9 cellular contexts compared by ENCODE assay signal in genomic region chr2:172084484-172084733, GRCh38. TPM values are rescaled to one million over a fixed set of nuclear protein-coding genes. Genes with fewer than 3 reads are reported as not detected.
A peak's percentile ranks its signal among the peaks of the same experiment; 100 is the strongest.
DNase-seq lines count a peak whose midpoint lies in the region; ATAC-seq lines count a peak whose summit lies in the region.
"Had no signal": no experiment of that assay in that cellular context is flagged by ENCODE, and none has a peak within 500 bp of the region (broad histone marks: within the 10 kb centered on the region; RNA-seq: fewer than 3 reads in every experiment).

No MANE protein-coding gene starts in this region.

- H3K9me3 Mint-ChIP-seq in CD8-positive, alpha-beta memory T cell: peaks cover 3 to 48% (median 24%) of the 10 kb centered on the region in 5 donors
- no peaks in the 10 kb centered on the region for H3K9me3 Mint-ChIP-seq in activated CD8-positive, alpha-beta T cell treated with anti-CD3 and anti-CD28 coated beads, Interleukin-2, amount 10 ng/mL, durations not matched to agents 7 days and 5 days (ENCODE audit: insufficient read depth)

- H3K79me1 ChIP-seq in mesendoderm (ENCODE audit: low read length): no peaks in the 10 kb centered on the region

- no peak overlapping the region for H2AK5ac ChIP-seq in mesendoderm (ENCODE audit: low read length)

- ATAC-seq in HG02588 (IDR thresholded peaks at IDR 0.05; ENCODE audit: unreplicated experiment) (peak; percentile 14), GM21576 (IDR thresholded peaks at IDR 0.05; ENCODE audit: unreplicated experiment) (no peak), esophagus mucosa (no peak)
- no peak for ATAC-seq in activated CD8-positive, alpha-beta T cell treated with anti-CD3 and anti-CD28 coated beads, Interleukin-2, amount 10 ng/mL, durations not matched to agents 7 days and 5 days

- H3K79me2 ChIP-seq in mesendoderm (ENCODE audit: control insufficient read depth, insufficient read depth, low read length): no peaks in the 10 kb centered on the region

- H3K27ac ChIP-seq in CD8-positive, alpha-beta memory T cell (ENCODE audit: low read depth, low read length): peak overlapping the region; percentile 71
- H3K27ac ChIP-seq in mesendoderm (ENCODE audit: low read depth, low read length): no peak overlapping the region
- H3K27ac ChIP-seq: right lobe of liver had no signal

- H2BK5ac ChIP-seq in mesendoderm (ENCODE audit: low read length): no peak overlapping the region

- POLR2A ChIA-PET in CD8-positive, alpha-beta memory T cell (lab: Charles Lee): no interaction called here
- POLR2A ChIA-PET in activated CD8-positive, alpha-beta T cell treated with anti-CD3 and anti-CD28 coated beads, Interleukin-2, amount 10 ng/mL, durations not matched to agents 7 days and 5 days (lab: Charles Lee): no interaction called here

- no peaks in the 10 kb centered on the region for H3K9me3 ChIP-seq in CD8-positive, alpha-beta memory T cell (ENCODE audit: low read length)
- H3K9me3 ChIP-seq: right lobe of liver had no signal

- peak overlapping the region; percentile 61 for H3K56ac ChIP-seq in mesendoderm (ENCODE audit: low read length)

- peak overlapping the region; percentile 55 for H3K4me2 ChIP-seq in mesendoderm (ENCODE audit: low read length)

- H3K36me3 ChIP-seq in CD8-positive, alpha-beta memory T cell (ENCODE audit: insufficient read depth, low read length): no peaks in the 10 kb centered on the region
- H3K36me3 ChIP-seq in mesendoderm (ENCODE audit: control insufficient read depth, insufficient read depth, low read length): no peaks in the 10 kb centered on the region
- H3K36me3 ChIP-seq: right lobe of liver had no signal

- no CpG with 5 or more reads among the region's 15 CpGs for WGBS in mesendoderm (ENCODE audit: extremely low coverage, insufficient coverage, low lambda C conversion rate)

- no peak overlapping the region for H3K23ac ChIP-seq in mesendoderm (ENCODE audit: low read length)

- peaks cover 57% of the 10 kb centered on the region for H3K4me1 ChIP-seq in CD8-positive, alpha-beta memory T cell (ENCODE audit: insufficient read depth, low read length)
- no peaks in the 10 kb centered on the region for H3K4me1 ChIP-seq in mesendoderm (ENCODE audit: control insufficient read depth, low read depth, low read length)

- no peak overlapping the region for H3K18ac ChIP-seq in mesendoderm (ENCODE audit: low read length)

- DNase-seq in CD8-positive, alpha-beta memory T cell: no peak
- no peak for DNase-seq in activated CD8-positive, alpha-beta T cell treated with anti-CD3 and anti-CD28 coated beads, Interleukin-2, amount 10 ng/mL, durations not matched to agents 7 days and 5 days
- peak; percentile 66 for DNase-seq in mesendoderm
- no peak for DNase-seq in stimulated activated CD8-positive, alpha-beta memory T cell treated with anti-CD3 and anti-CD28 coated beads, Interleukin-4, amount 100 ng/mL, for 48 hours
- DNase-seq in effector CD4-positive, alpha-beta T cell: no peak
- DNase-seq: right lobe of liver had no signal

- no peak overlapping the region for H2BK15ac ChIP-seq in mesendoderm (replicated peaks; ENCODE audit: low read depth)

- peak overlapping the region; percentile 53 for H3K9ac ChIP-seq in mesendoderm (ENCODE audit: low read length)

- CTCF ChIA-PET in CD8-positive, alpha-beta memory T cell (lab: Charles Lee): interaction anchor here (1.2 to 2.2 kb wide), 2 partner anchors 11 to 22 kb away, joined by 3 to 9 read pairs; no protein-coding TSS in a partner anchor
- CTCF ChIA-PET in activated CD8-positive, alpha-beta T cell treated with anti-CD3 and anti-CD28 coated beads, Interleukin-2, amount 10 ng/mL, durations not matched to agents 7 days and 5 days (lab: Charles Lee): interaction anchor here (2.2 to 4.2 kb wide), 2 partner anchors 15 to 20 kb away, joined by 8 to 51 read pairs; partner anchors contain the start of gene DLX2

- H4K5ac ChIP-seq in mesendoderm (ENCODE audit: low read length): no peak overlapping the region

- H3K4me3 Mint-ChIP-seq in CD8-positive, alpha-beta memory T cell: peak overlapping the region; percentile 78 to 92 (median 81)
- peak overlapping the region; percentile 67 for H3K4me3 Mint-ChIP-seq in activated CD8-positive, alpha-beta T cell treated with anti-CD3 and anti-CD28 coated beads, Interleukin-2, amount 10 ng/mL, durations not matched to agents 7 days and 5 days

- H4K8ac ChIP-seq in mesendoderm (ENCODE audit: low read depth, low read length): no peak overlapping the region

- peaks cover 49 to 61% (median 59%) of the 10 kb centered on the region in 3 donors for H3K4me1 Mint-ChIP-seq in CD8-positive, alpha-beta memory T cell
- H3K4me1 Mint-ChIP-seq in activated CD8-positive, alpha-beta T cell treated with anti-CD3 and anti-CD28 coated beads, Interleukin-2, amount 10 ng/mL, durations not matched to agents 7 days and 5 days (ENCODE audit: low read depth): peaks cover 68% of the 10 kb centered on the region

- peaks cover 0 to 2% (median 0%) of the 10 kb centered on the region in 3 donors for H3K36me3 Mint-ChIP-seq in CD8-positive, alpha-beta memory T cell
- H3K36me3 Mint-ChIP-seq in activated CD8-positive, alpha-beta T cell treated with anti-CD3 and anti-CD28 coated beads, Interleukin-2, amount 10 ng/mL, durations not matched to agents 7 days and 5 days (ENCODE audit: low read depth): peaks cover 19% of the 10 kb centered on the region

- peaks cover 100% of the 10 kb centered on the region for H3K27me3 ChIP-seq in CD8-positive, alpha-beta memory T cell (ENCODE audit: insufficient read depth, low read length, poor library complexity, severe bottlenecking)
- peaks cover 74% of the 10 kb centered on the region for H3K27me3 ChIP-seq in mesendoderm (ENCODE audit: insufficient read depth, low read length, poor library complexity)

- H3K27ac Mint-ChIP-seq in CD8-positive, alpha-beta memory T cell: peak overlapping the region in 2 of 8 donors; percentile 56 to 92
- no peak overlapping the region for H3K27ac Mint-ChIP-seq in activated CD8-positive, alpha-beta T cell treated with anti-CD3 and anti-CD28 coated beads, Interleukin-2, amount 10 ng/mL, durations not matched to agents 7 days and 5 days

- no peak overlapping the region for H2BK120ac ChIP-seq in mesendoderm (ENCODE audit: low read depth, low read length)

- H3K27me3 Mint-ChIP-seq in CD8-positive, alpha-beta memory T cell: peaks cover 97 to 100% of the 10 kb centered on the region in 2 donors
- H3K27me3 Mint-ChIP-seq in activated CD8-positive, alpha-beta T cell treated with anti-CD3 and anti-CD28 coated beads, Interleukin-2, amount 10 ng/mL, durations not matched to agents 7 days and 5 days (ENCODE audit: low read depth): peaks cover 93% of the 10 kb centered on the region

- H3K4ac ChIP-seq in mesendoderm (ENCODE audit: low read depth, low read length): no peak overlapping the region

- H3K4me3 ChIP-seq in CD8-positive, alpha-beta memory T cell (ENCODE audit: low read length): no peak overlapping the region
- H3K4me3 ChIP-seq in mesendoderm (ENCODE audit: low read length): no peak overlapping the region

RNA-seq across cellular contexts. Expression of gene DLX1, which starts 0.9 kb away (rescaled TPM):
- not detected for total RNA-seq in CD8-positive, alpha-beta memory T cell
- not detected for polyA plus RNA-seq in CD8-positive, alpha-beta memory T cell
- total RNA-seq in activated CD8-positive, alpha-beta T cell treated with anti-CD3 and anti-CD28 coated beads, Interleukin-2, amount 10 ng/mL, durations not matched to agents 7 days and 5 days: not detected
- polyA plus RNA-seq in mesendoderm (2013, experiment 1 of 2): 0.29 TPM
- 0.28 TPM for polyA plus RNA-seq in mesendoderm (2013, experiment 2 of 2)
- not detected for total RNA-seq in esophagus mucosa
- total RNA-seq: right lobe of liver had no signal

RNA-seq across cellular contexts. Expression of gene DLX2, which starts 18.3 kb away (rescaled TPM):
- total RNA-seq in CD8-positive, alpha-beta memory T cell: under 1 TPM in 1 of 2 experiments, not detected in 1; 0.16 TPM
- polyA plus RNA-seq in CD8-positive, alpha-beta memory T cell: not detected
- total RNA-seq in activated CD8-positive, alpha-beta T cell treated with anti-CD3 and anti-CD28 coated beads, Interleukin-2, amount 10 ng/mL, durations not matched to agents 7 days and 5 days: not detected
- 0.14 TPM for polyA plus RNA-seq in mesendoderm (2013, experiment 1 of 2)
- 0.10 TPM for polyA plus RNA-seq in mesendoderm (2013, experiment 2 of 2)
- total RNA-seq in esophagus mucosa: not detected
- total RNA-seq: right lobe of liver had no signal
